In the genomic region with DNA sequence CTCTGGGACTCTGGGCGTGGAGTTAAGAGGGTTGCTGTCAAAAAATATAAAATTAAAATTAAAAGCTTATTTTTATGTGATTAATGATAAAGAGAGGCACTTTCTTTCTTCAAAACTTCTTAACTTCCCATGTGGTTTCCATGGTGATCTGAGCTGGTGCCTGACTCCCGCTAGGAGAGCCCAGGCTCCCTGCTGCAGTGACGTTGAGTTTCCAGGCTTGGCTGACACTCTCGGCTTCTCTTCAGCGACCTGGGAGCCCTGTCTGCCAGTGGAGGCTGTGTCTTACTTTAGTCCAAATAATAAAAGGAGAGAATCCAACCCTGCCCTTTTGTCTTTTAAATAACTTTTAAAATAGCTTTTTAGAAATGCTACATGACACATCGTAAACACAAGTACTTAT, we compare ENCODE assay signal across 25 cellular contexts.
"Had no signal": no experiment of that assay in that cellular context is flagged by ENCODE, and none has a peak within 500 bp of the region (broad histone marks: within the 10 kb centered on the region; RNA-seq: fewer than 3 reads in every experiment).

No MANE protein-coding gene starts in this region.

- H3K27me3 ChIP-seq: Peyer's patch had no signal

- H3K4me1 Mint-ChIP-seq: activated B cell treated with CpG ODN at 0.5 μM for 24 hours; activated CD4-positive, alpha-beta T cell treated with anti-CD3 and anti-CD28 coated beads, Interleukin-2, amount 10 ng/mL, durations not matched to agents 7 days and 5 days; central memory CD8-positive, alpha-beta T cell had no signal

- H3K36me3 Mint-ChIP-seq: activated CD4-positive, alpha-beta memory T cell treated with anti-CD3 and anti-CD28 coated beads for 36 hours; brain had no signal

- H3K27ac Mint-ChIP-seq: activated B cell treated with CpG ODN at 0.5 μM for 24 hours; activated CD4-positive, alpha-beta memory T cell treated with anti-CD3 and anti-CD28 coated beads for 36 hours; activated CD4-positive, alpha-beta T cell treated with anti-CD3 and anti-CD28 coated beads, Interleukin-2, amount 10 ng/mL, durations not matched to agents 7 days and 5 days; activated naive CD4-positive, alpha-beta T cell treated with anti-CD3 and anti-CD28 coated beads for 36 hours; activated naive CD8-positive, alpha-beta T cell; brain; T-helper 1 cell treated with Interleukin-12 subunit alpha and Interleukin-12 subunit beta and Interleukin-4 antibody, amounts not matched to agents 30 μg/mL and 1 μg/mL, for 36 hours had no signal

- DNase-seq: activated B cell treated with CpG ODN at 0.5 μM for 24 hours; activated CD4-positive, alpha-beta memory T cell treated with anti-CD3 and anti-CD28 coated beads for 36 hours; activated CD4-positive, alpha-beta T cell treated with anti-CD3 and anti-CD28 coated beads for 1 hour; activated CD4-positive, alpha-beta T cell treated with anti-CD3 and anti-CD28 coated beads, Interleukin-2, amount 10 ng/mL, durations not matched to agents 7 days and 5 days; activated CD8-positive, alpha-beta memory T cell treated with anti-CD3 and anti-CD28 coated beads for 24 hours; activated gamma-delta T cell; activated naive CD4-positive, alpha-beta T cell treated with anti-CD3 and anti-CD28 coated beads for 36 hours; activated T-cell treated with anti-CD3 and anti-CD28 coated beads, Interleukin-2, amount 50 U/mL, for 4 hours; MM.1S; NCI-H1105; NCI-H1436; NCI-H187; NCI-H2081; NCI-H2171; NCI-H2227 treated with DMSO at 0.1 percent for 48 hours; NCI-H446 treated with DMSO at 0.1 percent for 48 hours; NCI-H524 treated with DMSO at 0.1 percent for 48 hours; NCI-H82; Peyer's patch; SHP77 treated with DMSO at 0.1 percent for 48 hours had no signal

- H3K4me3 Mint-ChIP-seq: activated B cell treated with CpG ODN at 0.5 μM for 24 hours; activated CD4-positive, alpha-beta memory T cell treated with anti-CD3 and anti-CD28 coated beads for 36 hours; activated CD4-positive, alpha-beta T cell treated with anti-CD3 and anti-CD28 coated beads, Interleukin-2, amount 10 ng/mL, durations not matched to agents 7 days and 5 days; activated naive CD4-positive, alpha-beta T cell treated with anti-CD3 and anti-CD28 coated beads for 36 hours; activated naive CD8-positive, alpha-beta T cell; activated T-cell treated with anti-CD3 and anti-CD28 coated beads, Interleukin-2, amount 50 U/mL, for 4 hours; brain; central memory CD8-positive, alpha-beta T cell; T-helper 1 cell treated with Interleukin-12 subunit alpha and Interleukin-12 subunit beta and Interleukin-4 antibody, amounts not matched to agents 30 μg/mL and 1 μg/mL, for 36 hours had no signal

- H3K9me3 Mint-ChIP-seq: T-helper 1 cell treated with Interleukin-12 subunit alpha and Interleukin-12 subunit beta and Interleukin-4 antibody, amounts not matched to agents 30 μg/mL and 1 μg/mL, for 36 hours had no signal

- H3K27me3 Mint-ChIP-seq: activated CD4-positive, alpha-beta memory T cell treated with anti-CD3 and anti-CD28 coated beads for 36 hours had no signal

- H3K9me3 ChIP-seq: Peyer's patch had no signal

- H3K4me1 ChIP-seq: Peyer's patch had no signal

- ATAC-seq: activated T-cell treated with anti-CD3 and anti-CD28 coated beads, Interleukin-2, amount 50 U/mL, for 4 hours had no signal

- H3K27ac ChIP-seq: Peyer's patch, RWPE1 had no signal

- H3K4me3 ChIP-seq: Peyer's patch had no signal

- H3K36me3 ChIP-seq: Peyer's patch had no signal
